ENCODE assay signal across 22 cellular contexts in genomic region chr5:162990063-162990462, GRCh38.
"Had no signal": no experiment of that assay in that cellular context is flagged by ENCODE, and none has a peak within 500 bp of the region (broad histone marks: within the 10 kb centered on the region; RNA-seq: fewer than 3 reads in every experiment).

No MANE protein-coding gene starts in this region.

- H3K27ac ChIP-seq: colonic mucosa, epithelial cell of prostate, esophagus squamous epithelium, gastrocnemius medialis, heart right ventricle, left lung, lower lobe of right lung had no signal

- DNase-seq: colonic mucosa; cortex of kidney; effector CD8-positive, alpha-beta T cell; effector memory CD8-positive, alpha-beta T cell; endodermal cell; erythroblast; esophagus squamous epithelium; foreskin fibroblast; foreskin melanocyte; gastrocnemius medialis; glutamatergic neuron; head of caudate nucleus; heart right ventricle; hippocampal formation; left cardiac atrium; left lung; left ventricle myocardium superior; lower lobe of right lung; mesenchymal stem cell; midbrain; naive thymus-derived CD4-positive, alpha-beta T cell had no signal

- H3K36me3 ChIP-seq: colonic mucosa, esophagus squamous epithelium, gastrocnemius medialis, heart right ventricle, left lung, lower lobe of right lung had no signal

- H3K4me3 ChIP-seq: colonic mucosa, esophagus squamous epithelium, gastrocnemius medialis, heart right ventricle, left lung, lower lobe of right lung had no signal

- H3K4me1 ChIP-seq: colonic mucosa, esophagus squamous epithelium, gastrocnemius medialis, heart right ventricle, left lung, lower lobe of right lung had no signal

- H3K27me3 ChIP-seq: colonic mucosa, esophagus squamous epithelium, gastrocnemius medialis, heart right ventricle, left lung had no signal
